ENCODE assay signal across 1 cellular context in genomic region chr12:132178801-132179401, GRCh38.
TF ChIP-seq lines count a peak whose summit lies in the region.

No MANE protein-coding gene starts in this region.

TF ChIP-seq in IMR-90, 13 proteins besides CTCF, POLR2A, EP300 and RAD21 (continued from another document):
- TF ChIP-seq SMC3 (IDR thresholded peaks at IDR 0.05; ENCODE audit: low read depth, low read length): no peak
- no peak for TF ChIP-seq RFX5 (IDR thresholded peaks at IDR 0.05; ENCODE audit: low read depth, low read length)
- no peak for TF ChIP-seq MXI1 (IDR thresholded peaks at IDR 0.05; ENCODE audit: borderline replicate concordance, low read depth, low read length)
- TF ChIP-seq MAFK (IDR thresholded peaks at IDR 0.05; ENCODE audit: low read depth, low read length): no peak
- no peak for TF ChIP-seq BHLHE40 (IDR thresholded peaks at IDR 0.05; ENCODE audit: low read depth, low read length)
- no peak for TF ChIP-seq FOS (IDR thresholded peaks at IDR 0.05; ENCODE audit: low read depth, low read length)
